Comparison of ENCODE assay signal across 28 cellular contexts in the genomic region with DNA sequence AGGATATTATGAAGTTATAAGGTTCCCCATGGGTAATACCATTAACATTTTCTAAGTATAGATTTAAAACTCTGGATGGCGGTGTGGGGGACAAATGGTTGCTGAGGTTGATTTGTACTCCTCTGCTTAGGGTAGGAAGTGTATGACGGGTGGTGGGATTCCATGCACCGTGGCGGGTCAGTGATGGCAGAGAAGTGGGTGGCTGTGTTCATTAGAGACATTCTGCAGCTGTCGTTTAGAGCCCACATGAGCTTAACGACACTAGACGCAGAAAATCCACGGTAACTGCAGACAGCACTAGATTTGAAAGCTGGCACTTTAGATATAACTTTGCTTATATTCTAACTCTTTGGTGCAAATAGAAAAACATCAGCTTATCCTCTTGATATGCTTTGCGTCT.
"Had no signal": no experiment of that assay in that cellular context is flagged by ENCODE, and none has a peak within 500 bp of the region (broad histone marks: within the 10 kb centered on the region; RNA-seq: fewer than 3 reads in every experiment).

No MANE protein-coding gene starts in this region.

- H3K27ac Mint-ChIP-seq: activated CD4-positive, alpha-beta memory T cell treated with anti-CD3 and anti-CD28 coated beads, Interleukin-2, amount 10 ng/mL, durations not matched to agents 7 days and 5 days; activated CD4-positive, alpha-beta T cell treated with anti-CD3 and anti-CD28 coated beads for 36 hours; activated CD4-positive, alpha-beta T cell treated with anti-CD3 and anti-CD28 coated beads, Interleukin-2, amount 10 ng/mL, durations not matched to agents 24 days and 14 days; activated naive CD4-positive, alpha-beta T cell treated with anti-CD3 and anti-CD28 coated beads for 36 hours; activated naive CD4-positive, alpha-beta T cell treated with anti-CD3 and anti-CD28 coated beads, Interleukin-2, amount 50 U/mL, for 24 hours; activated naive CD8-positive, alpha-beta T cell treated with anti-CD3 and anti-CD28 coated beads for 36 hours; activated naive CD8-positive, alpha-beta T cell treated with anti-CD3 and anti-CD28 coated beads, Interleukin-2, amount 50 U/mL, for 24 hours; activated T-helper 1 cell treated with anti-CD3 and anti-CD28 coated beads, Interleukin-12 subunit alpha, Interleukin-12 subunit beta, Interleukin-2, Interleukin-4 antibody, amounts not matched to agents 30 ng/mL and 10 ng/mL and 1 ng/mL, durations not matched to agents 14 hours and 24 hours and 36 hours; activated T-helper 2 cell treated with anti-CD3 and anti-CD28 coated beads, Interferon-gamma antibody, Interleukin-2, Interleukin-4, amounts not matched to agents 10 μg/mL and 5 μg/mL and 100 μg/mL, durations not matched to agents 14 hours and 24 hours and 36 hours had no signal

- H3K27ac ChIP-seq: adrenal gland, body of pancreas, colonic mucosa, epithelial cell of prostate, esophagus squamous epithelium had no signal

- H3K36me3 ChIP-seq: adrenal gland, colonic mucosa had no signal

- DNase-seq: activated CD4-positive, alpha-beta memory T cell treated with anti-CD3 and anti-CD28 coated beads, Interleukin-2, amount 10 ng/mL, durations not matched to agents 7 days and 5 days; activated CD4-positive, alpha-beta T cell treated with anti-CD3 and anti-CD28 coated beads for 36 hours; activated CD4-positive, alpha-beta T cell treated with anti-CD3 and anti-CD28 coated beads, Interleukin-2, amount 10 ng/mL, durations not matched to agents 24 days and 14 days; activated CD4-positive, CD25-positive, alpha-beta regulatory T cell; activated CD4-positive, CD25-positive, alpha-beta regulatory T cell treated with anti-CD3 and anti-CD28 coated beads, Interleukin-2, amount 50 U/mL, for 72 hours; activated CD8-positive, alpha-beta memory T cell treated with anti-CD3 and anti-CD28 coated beads, Interleukin-2, amount 50 U/mL, for 48 hours; activated effector memory CD4-positive, alpha-beta T cell treated with anti-CD3 and anti-CD28 coated beads, Interleukin-2, amount 50 U/mL, for 16 hours; activated naive CD4-positive, alpha-beta T cell treated with anti-CD3 and anti-CD28 coated beads for 36 hours; activated naive CD8-positive, alpha-beta T cell treated with anti-CD3 and anti-CD28 coated beads for 36 hours; activated naive CD8-positive, alpha-beta T cell treated with anti-CD3 and anti-CD28 coated beads, Interleukin-2, amount 50 U/mL, for 24 hours; activated T-cell treated with anti-CD3 and anti-CD28 coated beads for 4 hours; activated T-cell treated with anti-CD3 and anti-CD28 coated beads, Interleukin-2, amount 50 U/mL, for 4 hours; adrenal gland; amygdala; aorta; body of pancreas; caudate nucleus; colonic mucosa; effector CD8-positive, alpha-beta T cell; esophagus squamous epithelium; foreskin melanocyte; T-helper 1 cell; T-helper 2 cell had no signal

- H3K4me3 ChIP-seq: adrenal gland, body of pancreas, colonic mucosa, esophagus squamous epithelium, gastroesophageal sphincter had no signal

- H3K4me1 ChIP-seq: adrenal gland, body of pancreas, colonic mucosa, esophagus squamous epithelium had no signal

- H3K27me3 ChIP-seq: adrenal gland, body of pancreas, colonic mucosa, esophagus squamous epithelium, gastroesophageal sphincter had no signal

- H3K9me3 ChIP-seq: adrenal gland, body of pancreas, colonic mucosa, esophagus squamous epithelium, gastroesophageal sphincter had no signal

- ATAC-seq: activated CD4-positive, alpha-beta T cell treated with anti-CD3 and anti-CD28 coated beads for 36 hours; activated naive CD8-positive, alpha-beta T cell treated with anti-CD3 and anti-CD28 coated beads, Interleukin-2, amount 50 U/mL, for 24 hours; activated T-cell treated with anti-CD3 and anti-CD28 coated beads, Interleukin-2, amount 50 U/mL, for 4 hours; body of pancreas; gastroesophageal sphincter had no signal

- H3K4me3 Mint-ChIP-seq: activated CD4-positive, alpha-beta memory T cell treated with anti-CD3 and anti-CD28 coated beads, Interleukin-2, amount 10 ng/mL, durations not matched to agents 7 days and 5 days; activated CD4-positive, alpha-beta T cell treated with anti-CD3 and anti-CD28 coated beads for 36 hours; activated CD4-positive, alpha-beta T cell treated with anti-CD3 and anti-CD28 coated beads, Interleukin-2, amount 10 ng/mL, durations not matched to agents 24 days and 14 days; activated naive CD4-positive, alpha-beta T cell treated with anti-CD3 and anti-CD28 coated beads for 36 hours; activated naive CD4-positive, alpha-beta T cell treated with anti-CD3 and anti-CD28 coated beads, Interleukin-2, amount 50 U/mL, for 24 hours; activated naive CD8-positive, alpha-beta T cell treated with anti-CD3 and anti-CD28 coated beads for 36 hours; activated naive CD8-positive, alpha-beta T cell treated with anti-CD3 and anti-CD28 coated beads, Interleukin-2, amount 50 U/mL, for 24 hours; activated T-cell treated with anti-CD3 and anti-CD28 coated beads, Interleukin-2, amount 50 U/mL, for 4 hours; activated T-helper 1 cell treated with anti-CD3 and anti-CD28 coated beads, Interleukin-12 subunit alpha, Interleukin-12 subunit beta, Interleukin-2, Interleukin-4 antibody, amounts not matched to agents 30 ng/mL and 10 ng/mL and 1 ng/mL, durations not matched to agents 14 hours and 24 hours and 36 hours had no signal

- H3K4me1 Mint-ChIP-seq: activated CD4-positive, alpha-beta T cell treated with anti-CD3 and anti-CD28 coated beads for 36 hours; activated naive CD4-positive, alpha-beta T cell treated with anti-CD3 and anti-CD28 coated beads, Interleukin-2, amount 50 U/mL, for 24 hours; activated naive CD8-positive, alpha-beta T cell treated with anti-CD3 and anti-CD28 coated beads for 36 hours; activated naive CD8-positive, alpha-beta T cell treated with anti-CD3 and anti-CD28 coated beads, Interleukin-2, amount 50 U/mL, for 24 hours had no signal

- H3K9me3 Mint-ChIP-seq: activated CD4-positive, alpha-beta memory T cell treated with anti-CD3 and anti-CD28 coated beads, Interleukin-2, amount 10 ng/mL, durations not matched to agents 7 days and 5 days; activated CD4-positive, alpha-beta T cell treated with anti-CD3 and anti-CD28 coated beads, Interleukin-2, amount 10 ng/mL, durations not matched to agents 24 days and 14 days; activated naive CD4-positive, alpha-beta T cell treated with anti-CD3 and anti-CD28 coated beads for 36 hours; activated naive CD4-positive, alpha-beta T cell treated with anti-CD3 and anti-CD28 coated beads, Interleukin-2, amount 50 U/mL, for 24 hours; activated naive CD8-positive, alpha-beta T cell treated with anti-CD3 and anti-CD28 coated beads for 36 hours; activated naive CD8-positive, alpha-beta T cell treated with anti-CD3 and anti-CD28 coated beads, Interleukin-2, amount 50 U/mL, for 24 hours; activated T-cell treated with anti-CD3 and anti-CD28 coated beads, Interleukin-2, amount 50 U/mL, for 4 hours; activated T-helper 2 cell treated with anti-CD3 and anti-CD28 coated beads, Interferon-gamma antibody, Interleukin-2, Interleukin-4, amounts not matched to agents 10 μg/mL and 5 μg/mL and 100 μg/mL, durations not matched to agents 14 hours and 24 hours and 36 hours had no signal

- H3K27me3 Mint-ChIP-seq: activated CD4-positive, alpha-beta memory T cell treated with anti-CD3 and anti-CD28 coated beads, Interleukin-2, amount 10 ng/mL, durations not matched to agents 7 days and 5 days; activated CD4-positive, alpha-beta T cell treated with anti-CD3 and anti-CD28 coated beads for 36 hours; activated CD4-positive, alpha-beta T cell treated with anti-CD3 and anti-CD28 coated beads, Interleukin-2, amount 10 ng/mL, durations not matched to agents 24 days and 14 days; activated naive CD4-positive, alpha-beta T cell treated with anti-CD3 and anti-CD28 coated beads, Interleukin-2, amount 50 U/mL, for 24 hours; activated naive CD8-positive, alpha-beta T cell treated with anti-CD3 and anti-CD28 coated beads for 36 hours; activated naive CD8-positive, alpha-beta T cell treated with anti-CD3 and anti-CD28 coated beads, Interleukin-2, amount 50 U/mL, for 24 hours had no signal
